ENCODE assay signal across 35 cellular contexts in the genomic region with DNA sequence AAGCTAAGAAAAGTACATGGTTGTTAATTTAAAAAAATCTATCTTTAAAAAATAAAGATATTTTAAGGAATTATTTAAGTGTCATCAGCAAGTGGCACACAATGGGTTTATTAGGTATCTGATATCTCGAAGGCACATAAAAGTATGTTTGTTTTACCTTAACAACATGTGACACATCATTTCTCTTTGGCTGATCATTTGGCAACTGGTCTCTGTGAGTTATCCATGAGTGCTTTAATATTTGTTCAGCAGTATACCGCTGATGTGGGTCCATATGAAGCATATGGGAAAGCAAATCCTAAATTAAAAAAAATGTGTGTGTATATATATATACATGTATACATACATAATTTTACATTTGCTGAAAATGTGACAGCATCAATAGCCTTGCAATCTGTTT.
"Had no signal": no experiment of that assay in that cellular context is flagged by ENCODE, and none has a peak within 500 bp of the region (broad histone marks: within the 10 kb centered on the region; RNA-seq: fewer than 3 reads in every experiment).

No MANE protein-coding gene starts in this region.

- H3K27me3 ChIP-seq: brain microvascular endothelial cell, colonic mucosa had no signal

- H3K4me3 ChIP-seq: colonic mucosa, PC-9 had no signal

- ATAC-seq: activated naive CD8-positive, alpha-beta T cell treated with anti-CD3 and anti-CD28 coated beads, Interleukin-2, amount 50 U/mL, for 24 hours; activated T-cell treated with anti-CD3 and anti-CD28 coated beads, Interleukin-2, amount 50 U/mL, for 4 hours; Right ventricle myocardium inferior had no signal

- H3K4me1 ChIP-seq: colonic mucosa had no signal

- H3K9me3 ChIP-seq: colonic mucosa had no signal

- H2AFZ ChIP-seq: PC-9 had no signal

- DNase-seq: activated B cell treated with CpG ODN at 0.5 μM for 24 hours; activated CD4-positive, alpha-beta memory T cell treated with anti-CD3 and anti-CD28 coated beads for 36 hours; activated CD4-positive, alpha-beta T cell treated with anti-CD3 and anti-CD28 coated beads for 4 hours; activated CD4-positive, alpha-beta T cell treated with anti-CD3 and anti-CD28 coated beads, Interleukin-2, amount 50 U/mL, for 1 hour; activated CD4-positive, CD25-positive, alpha-beta regulatory T cell treated with anti-CD3 and anti-CD28 coated beads, Interleukin-2, amount 50 U/mL, for 72 hours; activated CD8-positive, alpha-beta memory T cell treated with anti-CD3 and anti-CD28 coated beads, Interleukin-2, amount 50 U/mL, for 4 hours; activated effector memory CD4-positive, alpha-beta T cell treated with Interleukin-2 at 50 U/mL for 16 hours; activated naive CD4-positive, alpha-beta T cell treated with anti-CD3 and anti-CD28 coated beads, Interleukin-2, amount 10 ng/mL, durations not matched to agents 7 days and 5 days; activated naive CD8-positive, alpha-beta T cell treated with anti-CD3 and anti-CD28 coated beads, Interleukin-2, amount 50 U/mL, for 24 hours; activated T-cell treated with anti-CD3 and anti-CD28 coated beads for 4 hours; activated T-cell treated with anti-CD3 and anti-CD28 coated beads, Interleukin-2, amount 50 U/mL, for 4 hours; anterior cingulate cortex; brain microvascular endothelial cell; central memory CD4-positive, alpha-beta T cell; colonic mucosa; Kasumi-1; KG1; MM.1S; NCI-H1105; NCI-H1417 treated with DMSO at 0.1 percent for 48 hours; NCI-H187 treated with DMSO at 0.1 percent for 48 hours; NCI-H2171 treated with DMSO at 0.1 percent for 48 hours; NCI-H2227 treated with DMSO at 0.1 percent for 48 hours; NCI-H446; NCI-H524 treated with DMSO at 0.1 percent for 48 hours; NCI-H82; NK-92 treated with Interleukin-12 subunit alpha and Interleukin-12 subunit beta, amount 100 ng/mL, for 24 hours; PC-9; SW 1271; T-helper 1 cell; T-helper 2 cell; T-helper 9 cell had no signal

- H3K4me2 ChIP-seq: PC-9 had no signal

- H3K27ac ChIP-seq: brain microvascular endothelial cell, colonic mucosa, PC-9, RWPE1, VCaP had no signal

- H3K36me3 ChIP-seq: brain microvascular endothelial cell, colonic mucosa had no signal
